ENCODE assay signal across 9 cellular contexts in the genomic region with DNA sequence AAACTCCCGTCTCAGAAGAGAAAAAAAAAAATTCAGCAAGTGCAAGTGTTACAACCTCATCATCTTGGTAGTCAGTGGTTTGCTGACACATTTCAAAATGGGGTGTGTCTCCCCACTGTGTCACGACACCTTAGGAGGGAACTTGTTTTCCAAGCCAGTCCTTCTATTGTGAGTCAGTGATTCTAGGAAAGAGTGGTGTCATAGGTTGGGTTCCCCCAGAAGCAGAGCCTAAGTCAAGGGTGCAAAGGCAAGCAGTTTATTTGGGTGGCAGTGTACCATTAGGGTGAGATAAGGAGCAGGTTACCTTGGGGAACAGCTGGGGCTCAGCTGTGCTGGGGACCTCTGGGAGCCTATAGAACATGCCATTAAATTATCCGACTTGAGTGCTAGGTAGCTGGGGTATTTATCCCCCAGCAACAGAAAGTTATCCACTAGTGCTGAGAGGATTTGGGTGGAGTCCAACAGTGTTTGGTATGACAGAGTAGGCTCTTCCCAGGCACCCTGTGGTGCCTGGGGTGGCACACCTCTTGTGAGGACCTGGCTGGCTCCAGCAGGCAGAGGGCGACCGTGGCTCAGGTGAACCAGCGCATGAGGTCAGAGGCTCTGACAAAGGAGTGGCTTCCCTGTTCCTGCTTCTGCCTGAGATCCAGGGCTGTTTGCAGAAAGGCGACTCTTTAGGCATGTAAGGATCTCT. TPM values are rescaled to one million over a fixed set of nuclear protein-coding genes. Genes with fewer than 3 reads are reported as not detected.
DNase-seq lines count a peak whose midpoint lies in the region; ATAC-seq, FAIRE-seq and TF ChIP-seq lines count a peak whose summit lies in the region.
"Had no signal": no experiment of that assay in that cellular context is flagged by ENCODE, and none has a peak within 500 bp of the region (broad histone marks: within the 10 kb centered on the region; RNA-seq: fewer than 3 reads in every experiment).

No MANE protein-coding gene starts in this region.

- no peak for FAIRE-seq in A549 (lab: Jason Lieb, UNC)

- peaks cover 72% of the 10 kb centered on the region for H3K4me1 ChIP-seq in A549

- no peak overlapping the region for H3K4me3 ChIP-seq in A549
- H3K4me3 ChIP-seq in WERI-Rb-1 (ENCODE audit: low read depth, low read length), result no peak overlapping the region

- no peak for TF ChIP-seq EP300 in A549 (IDR thresholded peaks at IDR 0.05)

- DNase-seq in A549 (ENCODE audit: low read depth in 1 of 2, low spot score in 1 of 2), result peak in 1 of 2 experiments; percentile 52
- peak; percentile 68 for DNase-seq in HS-27A (ENCODE audit: low read depth)
- peak; percentile 75 for DNase-seq in WERI-Rb-1
- DNase-seq in left lobe of liver (ENCODE audit: low spot score), result peak; percentile 63
- DNase-seq in ecto neural progenitor cell (ENCODE audit: low spot score), result no peak
- DNase-seq in central memory CD4-positive, alpha-beta T cell, result no peak
- no peak for DNase-seq in ureter (ENCODE audit: low spot score)

- ATAC-seq in A549 (peak; percentile 27 to 49; a peak in 3 of 6 replicates), left lobe of liver (peak; percentile 93), HG03342 (IDR thresholded peaks at IDR 0.05; ENCODE audit: unreplicated experiment) (no peak)

- 26% methylated on average over 6 of the region's 7 CpGs for WGBS in A549 (ENCODE audit: missing lambda C conversion rate)

- H3K27ac ChIP-seq in A549 (peak overlapping the region in 1 of 2 experiments; percentile 90; a peak in 3 of 6 replicates), WERI-Rb-1 (no peak overlapping the region)
- H3K27ac ChIP-seq: KMS-11 had no signal

- H3K27me3 ChIP-seq in WERI-Rb-1 (ENCODE audit: insufficient read depth, low read depth, severe bottlenecking), result no peaks in the 10 kb centered on the region

- peak overlapping the region; percentile 12; the same call in 2 of the 3 replicates for H3K4me2 ChIP-seq in A549
- H3K4me2 ChIP-seq: KMS-11 had no signal

- TF ChIP-seq RAD21 in A549 (conservative IDR thresholded peaks at IDR 0.05 in 1 of 2, IDR thresholded peaks at IDR 0.05 in 1 of 2), result 0 out of 5 replicates have a peak, but pooled peaks of 1 of the 2 experiments have one; percentile 20

- CTCF ChIA-PET in A549 (lab: Yijun Ruan, JAX), result interaction anchor here (1.0 to 2.1 kb wide), 2 partner anchors 35 to 43 kb away, joined by 3 to 6 read pairs; no protein-coding TSS in a partner anchor

- POLR2A ChIA-PET in A549 (lab: Yijun Ruan, JAX), result no interaction called here

- TF ChIP-seq CTCF in A549 (IDR thresholded peaks at IDR 0.05) (peak; percentile 17; the same call in 1 of the 3 replicates), WERI-Rb-1 (IDR thresholded peaks at IDR 0.05; ENCODE audit: low read depth, low read length) (peak; percentile 61; the same call in 1 of the 2 replicates)

- H3K36me3 ChIP-seq in WERI-Rb-1, result no peaks in the 10 kb centered on the region

- H3K9me3 ChIP-seq in A549 (no peaks in the 10 kb centered on the region), WERI-Rb-1 (ENCODE audit: severe bottlenecking) (no peaks in the 10 kb centered on the region)

- no peak for TF ChIP-seq POLR2A in A549 (IDR thresholded peaks at IDR 0.05; ENCODE audit: low read length)

TF ChIP-seq in A549, 52 proteins besides CTCF, POLR2A, EP300 and RAD21:
- TF ChIP-seq HOXA7 (CRISPR knock-in tag; IDR thresholded peaks at IDR 0.05) (no peak), SMC3 (IDR thresholded peaks at IDR 0.05) (peak; percentile 21; the same call in 1 of the 3 replicates)

RNA-seq across cellular contexts. Expression of a gene that starts 41.7 kb away (rescaled TPM):
- polyA plus RNA-seq in A549 (2011; rRNA removed), result 7.9 and 8.8 TPM in 2 replicates
- polyA plus RNA-seq in A549 (2012; cell fraction: cytosol; rRNA removed), result 2.3 and 2.7 TPM in 2 replicates
- polyA plus RNA-seq in A549 (2012; cell fraction: nucleus; rRNA removed), result 4.4 and 6.0 TPM in 2 replicates
- 5.0 to 5.6 TPM (median 5.3 TPM) in 3 replicates for polyA plus RNA-seq in A549 (2017; fragmentation: RNase III; extraction: RNeasy Plus Mini Kit Qiagen cat#74134 plus additional on column Dnase treatment)
- 14.6 and 15.6 TPM in 2 replicates for polyA minus RNA-seq in A549 (2011; rRNA and poly(A)+ RNA removed)
- total RNA-seq in left lobe of liver, result 38.9 TPM
- total RNA-seq in ureter, result 43.7 TPM

RNA-seq across cellular contexts. Expression of a gene that starts 47.7 kb away (rescaled TPM):
- polyA plus RNA-seq in A549 (2011; rRNA removed) (not detected in 2 replicates), A549 (2017; fragmentation: RNase III; extraction: RNeasy Plus Mini Kit Qiagen cat#74134 plus additional on column Dnase treatment) (not detected in 3 replicates)
- not detected in 2 replicates for polyA plus RNA-seq in A549 (2012; cell fraction: cytosol; rRNA removed)
- polyA plus RNA-seq in A549 (2012; cell fraction: nucleus; rRNA removed), result not detected in 2 replicates
- not detected in 2 replicates for polyA minus RNA-seq in A549 (2011; rRNA and poly(A)+ RNA removed)
- total RNA-seq in left lobe of liver (not detected), ureter (not detected)

Comparison
In these comparisons a context has a peak if more than half of its experiments do, and no peak if none do; other contexts are left out.
1. DNase-seq: peak in HS-27A (single experiment), WERI-Rb-1 (single experiment) and left lobe of liver (single experiment); none in ecto neural progenitor cell (single experiment), central memory CD4-positive, alpha-beta T cell (single experiment) and ureter (single experiment).